Comparison of ENCODE assay signal across 21 cellular contexts in the genomic region with DNA sequence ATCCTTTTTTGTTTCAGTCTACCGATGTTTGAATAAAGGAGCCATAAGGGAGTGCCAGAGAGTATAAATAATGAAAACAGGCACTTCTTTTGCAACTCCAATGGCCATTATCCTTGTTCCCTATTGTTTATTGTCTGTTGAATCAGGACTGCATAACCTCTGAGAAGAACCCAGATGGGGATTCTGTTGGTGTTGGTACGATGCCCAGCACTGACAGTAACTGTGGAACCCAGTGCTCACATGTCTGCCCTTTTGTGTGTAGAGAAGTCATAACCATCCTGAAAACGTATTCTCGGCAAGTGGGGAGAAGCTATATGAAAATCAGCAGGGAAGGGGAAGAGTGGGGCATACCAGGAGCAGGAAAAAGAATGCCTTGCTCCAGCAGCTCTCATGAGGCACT.
DNase-seq lines count a peak whose midpoint lies in the region; ATAC-seq and TF ChIP-seq lines count a peak whose summit lies in the region.
"Had no signal": no experiment of that assay in that cellular context is flagged by ENCODE, and none has a peak within 500 bp of the region (broad histone marks: within the 10 kb centered on the region; RNA-seq: fewer than 3 reads in every experiment).

No MANE protein-coding gene starts in this region.

- no peak overlapping the region for H3K27ac ChIP-seq in lower lobe of right lung
- H3K27ac ChIP-seq: neural progenitor cell, Peyer's patch, SJCRH30 had no signal

- in situ Hi-C loops in GM13976 (cut with MboI; ENCODE audit: low sequenced_read_pairs, unreplicated experiment), result no loop called here

- H3K36me3 ChIP-seq in lower lobe of right lung, result no peaks in the 10 kb centered on the region
- H3K36me3 ChIP-seq: MG63, neural progenitor cell, Peyer's patch, SJCRH30 had no signal

- no peaks in the 10 kb centered on the region for H3K9me3 ChIP-seq in lower lobe of right lung
- H3K9me3 ChIP-seq: MG63, Peyer's patch, SJCRH30 had no signal

- DNase-seq in Ammon's horn (ENCODE audit: low spot score), result peak; percentile 63
- DNase-seq in cardiac fibroblast (ENCODE audit: low read depth in 2 of 2), result peak; percentile 4 to 49
- DNase-seq in globus pallidus (ENCODE audit: low spot score), result peak; percentile 69
- peak; percentile 39 for DNase-seq in putamen (ENCODE audit: low spot score)
- DNase-seq in GM13976 (ENCODE audit: low spot score), result no peak
- DNase-seq in HuH-7 (ENCODE audit: low spot score), result no peak
- no peak for DNase-seq in lower lobe of right lung
- DNase-seq in GDM1 (lab: John Stamatoyannopoulos, UW), result no peak
- DNase-seq: activated CD4-positive, alpha-beta T cell treated with anti-CD3 and anti-CD28 coated beads for 4 hours; activated naive CD4-positive, alpha-beta T cell treated with anti-CD3 and anti-CD28 coated beads, Interleukin-2, amount 10 ng/mL, durations not matched to agents 7 days and 5 days; activated T-cell treated with anti-CD3 and anti-CD28 coated beads, Interleukin-2, amount 50 U/mL, for 72 hours; MG63; NCI-H1417 treated with DMSO at 0.1 percent for 48 hours; NCI-H524; NK-92 treated with Interleukin-12 subunit alpha and Interleukin-12 subunit beta, amount 100 ng/mL, for 24 hours; Peyer's patch; SJCRH30; stimulated activated CD4-positive, alpha-beta T cell treated with anti-CD3 and anti-CD28 coated beads, Interleukin-12 subunit alpha, Interleukin-12 subunit beta, amount 100 ng/mL, for 4 hours; stimulated activated naive CD8-positive, alpha-beta T cell treated with anti-CD3 and anti-CD28 coated beads, Interleukin-15, amount 100 ng/mL, for 72 hours had no signal

- intact Hi-C loops in lower lobe of right lung (cut with DNase I), result no loop called here

- no peak for ATAC-seq in lower lobe of right lung
- ATAC-seq: activated T-cell treated with anti-CD3 and anti-CD28 coated beads, Interleukin-2, amount 50 U/mL, for 72 hours; GM23338; stimulated activated naive CD8-positive, alpha-beta T cell treated with anti-CD3 and anti-CD28 coated beads, Interleukin-15, amount 100 ng/mL, for 72 hours had no signal

- H3K4me3 ChIP-seq in cardiac fibroblast (replicated peaks in 1 of 2; ENCODE audit: low read depth in 2 of 2, low read length in 2 of 2) (no peak overlapping the region), lower lobe of right lung (no peak overlapping the region)
- H3K4me3 ChIP-seq: GM23338, MG63, neural progenitor cell, Peyer's patch, SJCRH30 had no signal

- no peaks in the 10 kb centered on the region for H3K27me3 ChIP-seq in lower lobe of right lung (ENCODE audit: low read depth)
- H3K27me3 ChIP-seq: MG63, neural progenitor cell, Peyer's patch, SJCRH30 had no signal

- TF ChIP-seq CTCF in cardiac fibroblast (IDR thresholded peaks at IDR 0.05; ENCODE audit: low read depth, low read length) (no peak), GM13976 (IDR thresholded peaks at IDR 0.05; ENCODE audit: borderline replicate concordance, control extremely low read depth, extremely low read depth, insufficient read depth, missing control alignments) (no peak), lower lobe of right lung (IDR thresholded peaks at IDR 0.05) (no peak)

- H3K4me1 ChIP-seq in lower lobe of right lung, result no peaks in the 10 kb centered on the region
- H3K4me1 ChIP-seq: neural progenitor cell, Peyer's patch, SJCRH30 had no signal

Comparison
In these comparisons a context has a peak if more than half of its experiments do, and no peak if none do; other contexts are left out.
1. DNase-seq: peak in Ammon's horn (single experiment), cardiac fibroblast (2 of 2), globus pallidus (single experiment) and putamen (single experiment); none in GM13976 (single experiment), HuH-7 (single experiment), lower lobe of right lung (single experiment) and GDM1 (single experiment).